Comparison of ENCODE assay signal across 11 cellular contexts in the genomic region with DNA sequence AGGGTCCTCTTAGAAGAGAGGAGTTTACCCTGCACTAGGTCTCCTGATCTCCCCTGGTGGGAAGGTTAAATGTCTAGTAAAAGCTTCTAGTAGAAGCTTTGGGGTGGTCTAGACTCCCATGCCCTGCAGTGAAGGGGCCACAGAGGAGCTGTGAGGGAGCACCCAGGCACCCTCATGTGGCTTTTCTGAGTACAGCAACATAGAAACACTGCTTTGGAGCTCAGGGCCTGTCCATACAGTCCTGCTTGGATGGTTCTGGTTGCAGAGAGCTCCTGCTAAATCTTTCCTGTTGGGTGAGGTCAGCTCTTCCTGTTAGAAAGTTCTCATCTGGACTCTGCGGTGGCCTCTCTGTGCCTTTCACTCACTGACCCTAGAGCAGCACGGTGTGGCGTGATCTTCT. TPM values are rescaled to one million over a fixed set of nuclear protein-coding genes. Genes with fewer than 3 reads are reported as not detected.
DNase-seq lines count a peak whose midpoint lies in the region; ATAC-seq and TF ChIP-seq lines count a peak whose summit lies in the region.
"Had no signal": no experiment of that assay in that cellular context is flagged by ENCODE, and none has a peak within 500 bp of the region (broad histone marks: within the 10 kb centered on the region; RNA-seq: fewer than 3 reads in every experiment).

No MANE protein-coding gene starts in this region.

- H3K79me2 ChIP-seq in hepatocyte = no peaks in the 10 kb centered on the region

- in situ Hi-C loops in ACHN (cut with HindIII; ENCODE audit: low pct_ligation_motif_present, low pct_unique_long_range_greater_than_20kb, low sequenced_read_pairs) = no loop called here

- WGBS in hepatocyte (ENCODE audit: low lambda C conversion rate, missing lambda C conversion rate) = 93% methylated on average over 3 of the region's 3 CpGs

- H3K27ac ChIP-seq in hepatocyte = no peak overlapping the region
- H3K27ac ChIP-seq in naive thymus-derived CD4-positive, alpha-beta T cell (ENCODE audit: low read depth, low read length) = no peak overlapping the region
- H3K27ac ChIP-seq: RWPE1 had no signal

- peak; percentile 53 for ATAC-seq in GM18909 (IDR thresholded peaks at IDR 0.05; ENCODE audit: poor library complexity, unreplicated experiment)
- ATAC-seq in T-helper 17 cell = no peak
- ATAC-seq in HG03520 (IDR thresholded peaks at IDR 0.05; ENCODE audit: unreplicated experiment) = no peak
- no peak for ATAC-seq in naive thymus-derived CD4-positive, alpha-beta T cell
- ATAC-seq in Right ventricle myocardium inferior = no peak

- H2AFZ ChIP-seq in hepatocyte = no peak overlapping the region

- H3K36me3 Mint-ChIP-seq in T-helper 17 cell (ENCODE audit: low read depth) = peaks cover 9% of the 10 kb centered on the region
- H3K36me3 Mint-ChIP-seq in naive thymus-derived CD4-positive, alpha-beta T cell = peaks cover 14 to 53% (median 26%) of the 10 kb centered on the region in 5 donors

- no peaks in the 10 kb centered on the region for H3K27me3 Mint-ChIP-seq in T-helper 17 cell
- H3K27me3 Mint-ChIP-seq in naive thymus-derived CD4-positive, alpha-beta T cell = no peaks in the 10 kb centered on the region

- H3K9me3 ChIP-seq in T-helper 17 cell (ENCODE audit: control insufficient read depth, low read length, poor library complexity, severe bottlenecking) (no peaks in the 10 kb centered on the region), hepatocyte (ENCODE audit: low read depth) (no peaks in the 10 kb centered on the region)
- H3K9me3 ChIP-seq in naive thymus-derived CD4-positive, alpha-beta T cell (ENCODE audit: control insufficient read depth in 2 of 3, low read length in 3 of 3) = no peaks in the 10 kb centered on the region

- CTCF ChIA-PET in naive thymus-derived CD4-positive, alpha-beta T cell (lab: Charles Lee) = interaction anchor here (0.5 to 1.4 kb wide), 3 partner anchors 10 to 181 kb away, joined by 3 to 6 read pairs (median 5); no protein-coding TSS in a partner anchor

- H3K27me3 ChIP-seq in hepatocyte = no peaks in the 10 kb centered on the region
- H3K27me3 ChIP-seq in naive thymus-derived CD4-positive, alpha-beta T cell (ENCODE audit: control insufficient read depth in 2 of 2, insufficient read depth in 2 of 2, low read length in 2 of 2) = no peaks in the 10 kb centered on the region

- no peaks in the 10 kb centered on the region for H3K36me3 ChIP-seq in hepatocyte (replicated peaks; ENCODE audit: insufficient read depth, low read depth)
- peaks cover 3 to 47% (median 11%) of the 10 kb centered on the region in 3 experiments for H3K36me3 ChIP-seq in naive thymus-derived CD4-positive, alpha-beta T cell (ENCODE audit: control insufficient read depth in 2 of 3, insufficient read depth in 3 of 3, low read length in 3 of 3)

- peaks cover 9% of the 10 kb centered on the region for H3K4me1 Mint-ChIP-seq in T-helper 17 cell
- H3K4me1 Mint-ChIP-seq in naive thymus-derived CD4-positive, alpha-beta T cell = no peaks in the 10 kb centered on the region

- no peak overlapping the region for H3K4me3 ChIP-seq in hepatocyte
- H3K4me3 ChIP-seq in naive thymus-derived CD4-positive, alpha-beta T cell (ENCODE audit: low read length) = no peak overlapping the region

- H3K9me2 ChIP-seq in hepatocyte (replicated peaks; ENCODE audit: insufficient read depth) = no peaks in the 10 kb centered on the region

- peak; percentile 20 for TF ChIP-seq CTCF in hepatocyte (IDR thresholded peaks at IDR 0.05; ENCODE audit: poor library complexity)

- H4K20me1 ChIP-seq in hepatocyte (ENCODE audit: insufficient read depth, poor library complexity, severe bottlenecking) = no peaks in the 10 kb centered on the region

- peak overlapping the region; percentile 67 for H3K27ac Mint-ChIP-seq in T-helper 17 cell
- no peak overlapping the region for H3K27ac Mint-ChIP-seq in naive thymus-derived CD4-positive, alpha-beta T cell

- no peak overlapping the region for H3K4me3 Mint-ChIP-seq in T-helper 17 cell
- no peak overlapping the region for H3K4me3 Mint-ChIP-seq in naive thymus-derived CD4-positive, alpha-beta T cell

- intact Hi-C loops in naive thymus-derived CD4-positive, alpha-beta T cell (cut with micrococcal nuclease) = no loop called here
- intact Hi-C loops in Right ventricle myocardium inferior (cut with DNase I) = no loop called here

- no peaks in the 10 kb centered on the region for H3K4me1 ChIP-seq in hepatocyte (ENCODE audit: insufficient read depth)
- H3K4me1 ChIP-seq in naive thymus-derived CD4-positive, alpha-beta T cell (ENCODE audit: control insufficient read depth in 2 of 2, insufficient read depth in 2 of 2, low read length in 2 of 2) = no peaks in the 10 kb centered on the region

- H3K4me2 ChIP-seq in hepatocyte = no peak overlapping the region

- no peaks in the 10 kb centered on the region for H3K9me3 Mint-ChIP-seq in naive thymus-derived CD4-positive, alpha-beta T cell

- POLR2A ChIA-PET in naive thymus-derived CD4-positive, alpha-beta T cell (lab: Charles Lee) = no interaction called here

- peak; percentile 5 for DNase-seq in ACHN
- DNase-seq in T-helper 17 cell = no peak
- no peak for DNase-seq in hepatocyte (ENCODE audit: low spot score)
- DNase-seq in naive thymus-derived CD4-positive, alpha-beta T cell = no peak
- DNase-seq in Right ventricle myocardium inferior (ENCODE audit: missing footprints) = no peak
- DNase-seq in activated CD8-positive, alpha-beta memory T cell treated with anti-CD3 and anti-CD28 coated beads, Interleukin-2, amount 50 U/mL, for 4 hours = no peak
- DNase-seq: Calu3, cerebellar nuclear complex had no signal

RNA-seq across cellular contexts. Expression of a gene that starts 47.8 kb away (rescaled TPM):
- total RNA-seq in T-helper 17 cell (10 to 100 TPM; 24.1 to 32.6 TPM), hepatocyte (15.2 and 21.9 TPM in 2 replicates), Right ventricle myocardium inferior (223 TPM)
- 6.8 and 7.5 TPM in 2 replicates for polyA plus RNA-seq in hepatocyte
- 10 to 100 TPM; 14.1 to 23.8 (median 21.4) TPM for total RNA-seq in naive thymus-derived CD4-positive, alpha-beta T cell
- polyA plus RNA-seq in naive thymus-derived CD4-positive, alpha-beta T cell = 10 to 100 TPM; 10.6 to 14.6 TPM
